Comparison of ENCODE assay signal across 31 cellular contexts in the genomic region with DNA sequence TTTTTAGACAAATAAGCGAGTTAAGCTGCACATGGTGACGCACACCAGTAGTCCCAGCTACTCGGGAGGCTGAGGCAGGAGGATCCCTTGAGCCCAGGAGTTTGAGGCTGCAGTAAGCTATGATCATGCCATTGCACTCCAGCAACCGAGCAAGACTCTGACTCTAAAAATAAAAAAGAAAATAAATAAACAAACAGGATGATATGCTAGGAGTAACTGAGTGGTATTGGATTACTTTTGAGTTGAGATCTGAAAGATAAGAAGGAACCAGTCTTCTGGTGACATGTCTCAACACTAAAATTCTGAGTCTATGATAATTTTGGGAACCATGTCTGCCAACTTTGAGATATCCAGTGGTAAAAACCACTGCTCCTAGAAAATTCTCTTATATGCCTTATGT.
"Had no signal": no experiment of that assay in that cellular context is flagged by ENCODE, and none has a peak within 500 bp of the region (broad histone marks: within the 10 kb centered on the region; RNA-seq: fewer than 3 reads in every experiment).

No MANE protein-coding gene starts in this region.

- H3K27ac Mint-ChIP-seq: activated CD4-positive, alpha-beta memory T cell treated with anti-CD3 and anti-CD28 coated beads for 36 hours; activated CD4-positive, alpha-beta T cell treated with anti-CD3 and anti-CD28 coated beads for 36 hours; activated CD4-positive, alpha-beta T cell treated with anti-CD3 and anti-CD28 coated beads, Interleukin-2, amount 10 ng/mL, durations not matched to agents 24 days and 14 days; activated CD8-positive, alpha-beta memory T cell treated with anti-CD3 and anti-CD28 coated beads, Interleukin-2, amount 10 ng/mL, durations not matched to agents 7 days and 5 days; activated CD8-positive, alpha-beta T cell treated with anti-CD3 and anti-CD28 coated beads, Interleukin-2, amount 10 ng/mL, durations not matched to agents 7 days and 5 days; activated naive CD4-positive, alpha-beta T cell treated with anti-CD3 and anti-CD28 coated beads for 36 hours; activated naive CD4-positive, alpha-beta T cell treated with anti-CD3 and anti-CD28 coated beads, Interleukin-2, amount 50 U/mL, for 24 hours; activated naive CD8-positive, alpha-beta T cell treated with anti-CD3 and anti-CD28 coated beads for 36 hours; activated naive CD8-positive, alpha-beta T cell treated with anti-CD3 and anti-CD28 coated beads, Interleukin-2, amount 50 U/mL, for 24 hours; activated T-helper 17 cell treated with anti-CD3 and anti-CD28 coated beads, Interleukin-2, amount 50 U/mL, for 72 hours; effector memory CD8-positive, alpha-beta T cell; T-helper 17 cell had no signal

- H3K36me3 Mint-ChIP-seq: activated CD4-positive, alpha-beta memory T cell treated with anti-CD3 and anti-CD28 coated beads for 36 hours had no signal

- H3K9me3 Mint-ChIP-seq: activated CD4-positive, alpha-beta memory T cell treated with anti-CD3 and anti-CD28 coated beads for 36 hours; activated CD4-positive, alpha-beta T cell treated with anti-CD3 and anti-CD28 coated beads, Interleukin-2, amount 10 ng/mL, durations not matched to agents 24 days and 14 days; activated naive CD4-positive, alpha-beta T cell treated with anti-CD3 and anti-CD28 coated beads for 36 hours; activated naive CD4-positive, alpha-beta T cell treated with anti-CD3 and anti-CD28 coated beads, Interleukin-2, amount 50 U/mL, for 24 hours; activated naive CD8-positive, alpha-beta T cell treated with anti-CD3 and anti-CD28 coated beads for 36 hours; activated naive CD8-positive, alpha-beta T cell treated with anti-CD3 and anti-CD28 coated beads, Interleukin-2, amount 50 U/mL, for 24 hours; activated T-helper 17 cell treated with anti-CD3 and anti-CD28 coated beads, Interleukin-2, amount 50 U/mL, for 72 hours; central memory CD8-positive, alpha-beta T cell; effector memory CD8-positive, alpha-beta T cell had no signal

- H3K4me1 Mint-ChIP-seq: activated CD4-positive, alpha-beta T cell treated with anti-CD3 and anti-CD28 coated beads for 36 hours; activated CD4-positive, alpha-beta T cell treated with anti-CD3 and anti-CD28 coated beads, Interleukin-2, amount 10 ng/mL, durations not matched to agents 24 days and 14 days; activated CD8-positive, alpha-beta memory T cell treated with anti-CD3 and anti-CD28 coated beads, Interleukin-2, amount 10 ng/mL, durations not matched to agents 7 days and 5 days; activated T-helper 17 cell treated with anti-CD3 and anti-CD28 coated beads, Interleukin-2, amount 50 U/mL, for 72 hours; central memory CD8-positive, alpha-beta T cell had no signal

- DNase-seq: activated CD4-positive, alpha-beta memory T cell treated with anti-CD3 and anti-CD28 coated beads for 36 hours; activated CD4-positive, alpha-beta T cell treated with anti-CD3 and anti-CD28 coated beads for 36 hours; activated CD4-positive, alpha-beta T cell treated with anti-CD3 and anti-CD28 coated beads, Interleukin-2, amount 10 ng/mL, durations not matched to agents 24 days and 14 days; activated CD4-positive, CD25-positive, alpha-beta regulatory T cell; activated CD4-positive, CD25-positive, alpha-beta regulatory T cell treated with anti-CD3 and anti-CD28 coated beads, Interleukin-2, amount 50 U/mL, for 72 hours; activated CD8-positive, alpha-beta memory T cell treated with anti-CD3 and anti-CD28 coated beads, Interleukin-2, amount 10 ng/mL, durations not matched to agents 7 days and 5 days; activated CD8-positive, alpha-beta memory T cell treated with anti-CD3 and anti-CD28 coated beads, Interleukin-2, amount 50 U/mL, for 4 hours; activated CD8-positive, alpha-beta T cell treated with anti-CD3 and anti-CD28 coated beads, Interleukin-2, amount 10 ng/mL, durations not matched to agents 7 days and 5 days; activated effector memory CD4-positive, alpha-beta T cell treated with anti-CD3 and anti-CD28 coated beads, Interleukin-2, amount 50 U/mL, for 16 hours; activated naive CD4-positive, alpha-beta T cell treated with anti-CD3 and anti-CD28 coated beads for 36 hours; activated naive CD8-positive, alpha-beta T cell treated with anti-CD3 and anti-CD28 coated beads for 36 hours; activated naive CD8-positive, alpha-beta T cell treated with anti-CD3 and anti-CD28 coated beads, Interleukin-2, amount 50 U/mL, for 24 hours; activated T-cell treated with anti-CD3 and anti-CD28 coated beads, Interleukin-2, amount 50 U/mL, for 1 hour; adrenal gland; aorta; body of pancreas; dermis blood vessel endothelial cell; effector CD4-positive, alpha-beta T cell; effector memory CD8-positive, alpha-beta T cell; foreskin fibroblast; head of caudate nucleus; SW 1271; T-helper 1 cell; T-helper 17 cell had no signal

- ATAC-seq: activated CD4-positive, alpha-beta T cell treated with anti-CD3 and anti-CD28 coated beads for 36 hours; activated CD8-positive, alpha-beta memory T cell treated with anti-CD3 and anti-CD28 coated beads, Interleukin-2, amount 10 ng/mL, durations not matched to agents 7 days and 5 days; activated CD8-positive, alpha-beta T cell treated with anti-CD3 and anti-CD28 coated beads, Interleukin-2, amount 10 ng/mL, durations not matched to agents 7 days and 5 days; activated naive CD8-positive, alpha-beta T cell treated with anti-CD3 and anti-CD28 coated beads, Interleukin-2, amount 50 U/mL, for 24 hours; activated T-helper 17 cell treated with anti-CD3 and anti-CD28 coated beads, Interleukin-2, amount 50 U/mL, for 72 hours; body of pancreas; effector memory CD8-positive, alpha-beta T cell; T-helper 17 cell had no signal

- H3K4me3 Mint-ChIP-seq: activated CD4-positive, alpha-beta memory T cell treated with anti-CD3 and anti-CD28 coated beads for 36 hours; activated CD4-positive, alpha-beta T cell treated with anti-CD3 and anti-CD28 coated beads for 36 hours; activated CD4-positive, alpha-beta T cell treated with anti-CD3 and anti-CD28 coated beads, Interleukin-2, amount 10 ng/mL, durations not matched to agents 24 days and 14 days; activated CD8-positive, alpha-beta memory T cell treated with anti-CD3 and anti-CD28 coated beads, Interleukin-2, amount 10 ng/mL, durations not matched to agents 7 days and 5 days; activated CD8-positive, alpha-beta T cell treated with anti-CD3 and anti-CD28 coated beads, Interleukin-2, amount 10 ng/mL, durations not matched to agents 7 days and 5 days; activated naive CD4-positive, alpha-beta T cell treated with anti-CD3 and anti-CD28 coated beads for 36 hours; activated naive CD4-positive, alpha-beta T cell treated with anti-CD3 and anti-CD28 coated beads, Interleukin-2, amount 50 U/mL, for 24 hours; activated naive CD8-positive, alpha-beta T cell treated with anti-CD3 and anti-CD28 coated beads for 36 hours; activated naive CD8-positive, alpha-beta T cell treated with anti-CD3 and anti-CD28 coated beads, Interleukin-2, amount 50 U/mL, for 24 hours; activated T-helper 17 cell treated with anti-CD3 and anti-CD28 coated beads, Interleukin-2, amount 50 U/mL, for 72 hours; central memory CD8-positive, alpha-beta T cell; effector memory CD8-positive, alpha-beta T cell; T-helper 17 cell had no signal

- H3K27ac ChIP-seq: adrenal gland, body of pancreas, breast epithelium, cardiac muscle cell, coronary artery, epithelial cell of prostate had no signal

- H3K4me1 ChIP-seq: adrenal gland, body of pancreas, breast epithelium had no signal

- H3K36me3 ChIP-seq: adrenal gland, breast epithelium, cardiac muscle cell had no signal

- H3K27me3 ChIP-seq: adrenal gland, body of pancreas, breast epithelium had no signal

- H3K9me3 ChIP-seq: adrenal gland, body of pancreas, breast epithelium had no signal

- H3K27me3 Mint-ChIP-seq: activated CD4-positive, alpha-beta memory T cell treated with anti-CD3 and anti-CD28 coated beads for 36 hours; activated CD4-positive, alpha-beta T cell treated with anti-CD3 and anti-CD28 coated beads for 36 hours; activated CD4-positive, alpha-beta T cell treated with anti-CD3 and anti-CD28 coated beads, Interleukin-2, amount 10 ng/mL, durations not matched to agents 24 days and 14 days; activated CD8-positive, alpha-beta memory T cell treated with anti-CD3 and anti-CD28 coated beads, Interleukin-2, amount 10 ng/mL, durations not matched to agents 7 days and 5 days; activated naive CD4-positive, alpha-beta T cell treated with anti-CD3 and anti-CD28 coated beads, Interleukin-2, amount 50 U/mL, for 24 hours; activated naive CD8-positive, alpha-beta T cell treated with anti-CD3 and anti-CD28 coated beads for 36 hours; activated naive CD8-positive, alpha-beta T cell treated with anti-CD3 and anti-CD28 coated beads, Interleukin-2, amount 50 U/mL, for 24 hours; activated T-helper 17 cell treated with anti-CD3 and anti-CD28 coated beads, Interleukin-2, amount 50 U/mL, for 72 hours; central memory CD8-positive, alpha-beta T cell; effector memory CD8-positive, alpha-beta T cell; T-helper 17 cell had no signal

- H3K4me3 ChIP-seq: adrenal gland, body of pancreas, breast epithelium, cardiac muscle cell, coronary artery had no signal
